Comparison of ENCODE assay signal across 14 cellular contexts in the genomic region with DNA sequence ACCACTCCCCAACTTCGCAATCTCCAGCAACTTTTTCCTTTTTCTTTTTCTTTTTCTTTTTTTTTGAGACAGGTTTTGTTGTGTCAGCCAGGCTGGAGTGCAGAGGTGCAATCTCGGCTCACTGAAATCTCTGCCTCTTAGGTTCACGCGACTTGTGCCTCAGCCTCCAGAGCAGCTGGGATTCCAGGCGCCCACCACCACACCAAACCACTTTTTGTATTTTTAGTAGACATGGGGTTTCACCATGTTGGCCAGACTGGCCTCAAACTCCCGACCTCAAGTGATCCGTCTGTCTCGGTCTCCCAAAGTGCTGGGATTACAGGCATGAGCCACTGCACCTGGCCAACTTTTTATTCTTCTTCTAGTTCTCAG. TPM values are rescaled to one million over a fixed set of nuclear protein-coding genes. Genes with fewer than 3 reads are reported as not detected.
DNase-seq lines count a peak whose midpoint lies in the region; ATAC-seq and TF ChIP-seq lines count a peak whose summit lies in the region.
"Had no signal": no experiment of that assay in that cellular context is flagged by ENCODE, and none has a peak within 500 bp of the region (broad histone marks: within the 10 kb centered on the region; RNA-seq: fewer than 3 reads in every experiment).

No MANE protein-coding gene starts in this region.

- H3K9ac ChIP-seq in PC-3 (ENCODE audit: low read length): no peak overlapping the region
- H3K9ac ChIP-seq: neural progenitor cell had no signal

- H3K4me3 ChIP-seq in HEK293 (ENCODE audit: low read depth, low read length) (no peak overlapping the region), PC-3 (ENCODE audit: low read length) (no peak overlapping the region), osteoblast (ENCODE audit: insufficient read depth, low read length) (no peak overlapping the region), dorsolateral prefrontal cortex (no peak overlapping the region)
- H3K4me3 ChIP-seq: adrenal gland, esophagus squamous epithelium, neural progenitor cell had no signal

- no peaks in the 10 kb centered on the region for H3K27me3 ChIP-seq in PC-3 (ENCODE audit: low read length)
- no peaks in the 10 kb centered on the region for H3K27me3 ChIP-seq in osteoblast (ENCODE audit: insufficient read depth, low read length)
- H3K27me3 ChIP-seq in dorsolateral prefrontal cortex: no peaks in the 10 kb centered on the region
- H3K27me3 ChIP-seq: adrenal gland, esophagus squamous epithelium, neural progenitor cell had no signal

- no TSS peak for BruUV-seq in PC-3 (replicated peaks; lab: Mats Ljungman, UMichigan)

- TF ChIP-seq CTCF in HEK293 (tag by site-specific recombination; IDR thresholded peaks at IDR 0.05) (no peak), PC-3 (conservative IDR thresholded peaks at IDR 0.05; ENCODE audit: low read depth, low read length) (no peak), osteoblast (IDR thresholded peaks at IDR 0.05; ENCODE audit: extremely low read depth, low read depth, low read length) (no peak), dorsolateral prefrontal cortex (IDR thresholded peaks at IDR 0.05 in 54 of 56, conservative IDR thresholded peaks at IDR 0.05 in 2 of 56; ENCODE audit: low read depth in 1 of 56, partially characterized antibody in 56 of 56) (no peak)

- POLR2A ChIA-PET in HEK293 (lab: Yijun Ruan, JAX): interaction anchor here (0.7 kb wide), 1 partner anchor 23 kb away, joined by 3 read pairs; no protein-coding TSS in a partner anchor
- POLR2A ChIA-PET in PC-3 (lab: Charles Lee; ENCODE audit: unreplicated experiment): no interaction called here

- H3F3A ChIP-seq in PC-3 (ENCODE audit: low read length, unreplicated experiment): no peaks in the 10 kb centered on the region

- H3K79me2 ChIP-seq in PC-3 (ENCODE audit: low read length): peaks cover 15% of the 10 kb centered on the region; the same call in 1 of the 2 replicates
- H3K79me2 ChIP-seq in osteoblast (ENCODE audit: insufficient read depth, low read length): no peaks in the 10 kb centered on the region

- H3K4me2 ChIP-seq in PC-3 (ENCODE audit: low read length) (no peak overlapping the region), osteoblast (ENCODE audit: insufficient read depth, low read length) (peak overlapping the region; percentile 56)
- H3K4me2 ChIP-seq: neural progenitor cell had no signal

- no peaks in the 10 kb centered on the region for H3K9me3 ChIP-seq in HEK293 (ENCODE audit: control insufficient read depth, insufficient read depth, low read depth, low read length)
- no peaks in the 10 kb centered on the region for H3K9me3 ChIP-seq in PC-3 (ENCODE audit: low read length)
- H3K9me3 ChIP-seq in osteoblast (ENCODE audit: low read depth, low read length): no peaks in the 10 kb centered on the region
- H3K9me3 ChIP-seq: adrenal gland, esophagus squamous epithelium had no signal

- intact Hi-C loops in PC-3 (cut with micrococcal nuclease) (no loop called here), dorsolateral prefrontal cortex (cut with DNase I) (no loop called here)

- DNase-seq in PC-3 (no peak), osteoblast (ENCODE audit: insufficient read length, low spot score, missing footprints) (no peak), dorsolateral prefrontal cortex (no peak), GOT3 (lab: John Stamatoyannopoulos, UW) (no peak)
- DNase-seq in stimulated activated CD4-positive, alpha-beta T cell treated with anti-CD3 and anti-CD28 coated beads, Interleukin-2, amount 100 ng/mL, for 48 hours: no peak
- DNase-seq: activated CD4-positive, CD25-positive, alpha-beta regulatory T cell treated with anti-CD3 and anti-CD28 coated beads, Interleukin-2, amount 50 U/mL, for 72 hours; activated T-cell treated with anti-CD3 and anti-CD28 coated beads, Interleukin-2, amount 50 U/mL, for 4 hours; esophagus squamous epithelium; stimulated activated naive CD8-positive, alpha-beta T cell treated with anti-CD3 and anti-CD28 coated beads, Interleukin-15, Interleukin-2, amounts not matched to agents 100 U/mL and 50 U/mL, for 24 hours had no signal

- H3K4me1 ChIP-seq in HEK293 (ENCODE audit: control insufficient read depth, insufficient read depth, low read length) (no peaks in the 10 kb centered on the region; the same call in 1 of the 2 replicates), PC-3 (ENCODE audit: insufficient read depth, low read length) (peaks cover 8% of the 10 kb centered on the region; the same call in 1 of the 2 replicates), osteoblast (ENCODE audit: insufficient read depth, low read length) (peaks cover 2% of the 10 kb centered on the region)
- H3K4me1 ChIP-seq: adrenal gland, esophagus squamous epithelium had no signal

- no peak overlapping the region for H2AFZ ChIP-seq in PC-3 (ENCODE audit: low read length)
- no peak overlapping the region for H2AFZ ChIP-seq in osteoblast (ENCODE audit: low read length)
- H2AFZ ChIP-seq: neural progenitor cell had no signal

- H4K20me1 ChIP-seq in PC-3 (ENCODE audit: low read length) (no peaks in the 10 kb centered on the region), osteoblast (ENCODE audit: insufficient read depth, low read length) (no peaks in the 10 kb centered on the region)

- peak; percentile 21 for ATAC-seq in GM19023 (IDR thresholded peaks at IDR 0.05; ENCODE audit: unreplicated experiment)
- ATAC-seq in PC-3: no peak
- ATAC-seq: activated T-cell treated with anti-CD3 and anti-CD28 coated beads, Interleukin-2, amount 50 U/mL, for 4 hours had no signal

- H3K27ac ChIP-seq in HEK293 (ENCODE audit: extremely low read depth, low read depth, low read length) (no peak overlapping the region), PC-3 (ENCODE audit: low read length) (peak overlapping the region; percentile 35), osteoblast (ENCODE audit: low read depth, low read length) (no peak overlapping the region), dorsolateral prefrontal cortex (no peak overlapping the region)
- H3K27ac ChIP-seq: C4-2B, esophagus squamous epithelium, neural progenitor cell had no signal

- CTCF ChIA-PET in HEK293 (lab: Yijun Ruan, JAX) (no interaction called here), PC-3 (lab: Charles Lee) (no interaction called here)

- H3K36me3 ChIP-seq in HEK293 (ENCODE audit: control insufficient read depth in 2 of 2, insufficient read depth in 1 of 2, low read length in 2 of 2) (no peaks in the 10 kb centered on the region), PC-3 (ENCODE audit: low read depth, low read length) (no peaks in the 10 kb centered on the region), osteoblast (ENCODE audit: insufficient read depth, low read length) (no peaks in the 10 kb centered on the region)
- H3K36me3 ChIP-seq: adrenal gland, esophagus squamous epithelium, neural progenitor cell had no signal

- H3K9me2 ChIP-seq in PC-3 (replicated peaks; ENCODE audit: low read length): no peaks in the 10 kb centered on the region

TF ChIP-seq in HEK293, 187 proteins besides CTCF, POLR2A, EP300 and RAD21:
- peak; percentile 10; the same call in 1 of the 2 replicates for TF ChIP-seq GFI1B (tag by site-specific recombination; IDR thresholded peaks at IDR 0.05)
- TF ChIP-seq YY1 (tag by site-specific recombination; IDR thresholded peaks at IDR 0.05): no peak
- TF ChIP-seq ZBTB7A (tag by site-specific recombination; IDR thresholded peaks at IDR 0.05; ENCODE audit: low read depth): no peak
- TF ChIP-seq, protein P1, sequence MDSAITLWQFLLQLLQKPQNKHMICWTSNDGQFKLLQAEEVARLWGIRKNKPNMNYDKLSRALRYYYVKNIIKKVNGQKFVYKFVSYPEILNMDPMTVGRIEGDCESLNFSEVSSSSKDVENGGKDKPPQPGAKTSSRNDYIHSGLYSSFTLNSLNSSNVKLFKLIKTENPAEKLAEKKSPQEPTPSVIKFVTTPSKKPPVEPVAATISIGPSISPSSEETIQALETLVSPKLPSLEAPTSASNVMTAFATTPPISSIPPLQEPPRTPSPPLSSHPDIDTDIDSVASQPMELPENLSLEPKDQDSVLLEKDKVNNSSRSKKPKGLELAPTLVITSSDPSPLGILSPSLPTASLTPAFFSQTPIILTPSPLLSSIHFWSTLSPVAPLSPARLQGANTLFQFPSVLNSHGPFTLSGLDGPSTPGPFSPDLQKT (IDR thresholded peaks at IDR 0.05; ENCODE audit: borderline replicate concordance, low read depth, low read length): no peak
- TF ChIP-seq SCRT1 (tag by site-specific recombination; IDR thresholded peaks at IDR 0.05; ENCODE audit: borderline replicate concordance): no peak

RNA-seq across cellular contexts. Expression of a gene that starts 55.0 kb away (rescaled TPM):
- total RNA-seq in PC-3 (2014; rRNA removed): 7.5 and 8.2 TPM in 2 replicates
- 2.9 and 3.3 TPM in 2 replicates for total RNA-seq in osteoblast
- total RNA-seq in dorsolateral prefrontal cortex: 10 to 100 TPM in 119 of 120 experiments, 1 to 10 TPM in 1; 7.1 to 36.5 (median 21.1) TPM
